Comparison of ENCODE assay signal across 12 cellular contexts in the genomic region with DNA sequence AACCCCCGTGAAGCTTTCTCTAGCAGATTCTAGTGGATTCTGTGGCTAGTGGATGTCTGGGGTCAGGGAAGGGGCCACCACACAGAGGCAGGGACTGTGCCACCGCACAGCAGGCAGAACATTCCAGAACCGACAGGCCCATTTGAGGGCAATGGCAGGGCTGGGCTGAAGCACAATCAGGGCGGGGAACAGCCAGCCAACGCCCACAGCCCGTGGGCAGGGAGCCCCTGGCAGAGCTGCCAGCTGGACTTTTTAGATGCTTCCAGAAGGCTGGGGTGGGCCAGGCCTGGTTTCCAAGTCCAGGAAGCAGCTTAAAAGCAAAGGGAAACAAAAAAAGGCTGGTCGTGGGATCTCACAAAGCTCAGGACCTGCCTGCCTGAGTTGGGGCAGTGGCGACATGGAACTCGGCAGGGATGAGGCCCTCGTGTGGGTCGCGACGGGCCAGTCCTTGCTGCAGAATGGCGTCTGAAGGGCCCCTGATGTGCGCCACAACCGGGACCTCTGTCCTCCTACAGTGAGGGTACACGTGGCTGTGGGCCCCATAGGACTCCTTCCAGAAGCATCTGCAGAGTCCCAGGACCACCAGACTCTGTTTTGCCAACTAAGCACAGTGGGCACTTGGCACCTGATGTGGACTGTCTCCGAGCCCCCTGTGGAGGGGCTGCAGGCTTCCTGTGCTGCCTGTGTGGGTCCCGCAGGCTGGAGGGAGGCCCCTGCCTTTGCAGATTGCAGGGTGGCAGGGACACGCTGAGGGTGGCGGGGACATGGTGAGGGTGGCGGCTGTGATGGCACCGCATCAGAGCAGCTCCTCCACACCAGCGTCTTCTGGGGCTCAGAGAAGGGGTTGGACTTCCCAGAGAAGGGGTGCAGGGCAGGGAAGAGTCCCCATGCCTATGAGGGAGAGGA. TPM values are rescaled to one million over a fixed set of nuclear protein-coding genes. Genes with fewer than 3 reads are reported as not detected.
DNase-seq lines count a peak whose midpoint lies in the region; ATAC-seq and TF ChIP-seq lines count a peak whose summit lies in the region.
"Had no signal": no experiment of that assay in that cellular context is flagged by ENCODE, and none has a peak within 500 bp of the region (broad histone marks: within the 10 kb centered on the region; RNA-seq: fewer than 3 reads in every experiment).

No MANE protein-coding gene starts in this region.

- no peaks in the 10 kb centered on the region for H3K9me3 ChIP-seq in adipocyte (ENCODE audit: control insufficient read depth, low read length)

- peak overlapping the region; percentile 93 for H3K27ac ChIP-seq in temporal lobe (ENCODE audit: low read depth, low read length)

- H3K4me1 Mint-ChIP-seq in nephron progenitor cell, result peaks cover 37% of the 10 kb centered on the region

- H3K36me3 ChIP-seq in adipocyte (ENCODE audit: control insufficient read depth, insufficient read depth, low read length, severe bottlenecking), result peaks cover 13% of the 10 kb centered on the region

- H3K27me3 ChIP-seq in adipocyte (replicated peaks; ENCODE audit: control insufficient read depth, insufficient read depth, low read length), result no peaks in the 10 kb centered on the region

- no peak for ATAC-seq in HG02852 (IDR thresholded peaks at IDR 0.05; ENCODE audit: unreplicated experiment)
- ATAC-seq in GM18873 (IDR thresholded peaks at IDR 0.05; ENCODE audit: low FRiP score, unreplicated experiment), result no peak
- ATAC-seq in GM18867 (IDR thresholded peaks at IDR 0.05; ENCODE audit: unreplicated experiment), result no peak
- ATAC-seq: activated naive CD4-positive, alpha-beta T cell treated with anti-CD3 and anti-CD28 coated beads, Interleukin-2, amount 50 U/mL, for 72 hours had no signal

- H3K4me3 ChIP-seq in adipocyte (ENCODE audit: low read length), result no peak overlapping the region

- peak overlapping the region; percentile 25 for H3K9ac ChIP-seq in adipocyte (ENCODE audit: low read length)

- H3K9me3 Mint-ChIP-seq in nephron progenitor cell, result no peaks in the 10 kb centered on the region
- H3K9me3 Mint-ChIP-seq: activated naive CD4-positive, alpha-beta T cell treated with anti-CD3 and anti-CD28 coated beads, Interleukin-2, amount 50 U/mL, for 72 hours had no signal

- peaks cover 26% of the 10 kb centered on the region for H3K4me1 ChIP-seq in adipocyte (ENCODE audit: control insufficient read depth, insufficient read depth, low read length)

- H3K4me3 Mint-ChIP-seq in nephron progenitor cell, result no peak overlapping the region

- no peak for TF ChIP-seq CTCF in nephron progenitor cell (IDR thresholded peaks at IDR 0.05)

- no peaks in the 10 kb centered on the region for H3K27me3 Mint-ChIP-seq in nephron progenitor cell (ENCODE audit: low read depth, poor library complexity)

- DNase-seq in adipocyte (ENCODE audit: low read depth), result peak; percentile 27
- DNase-seq in fibroblast of gingiva (ENCODE audit: low read depth), result peak; percentile 27
- no peak for DNase-seq in nephron progenitor cell
- no peak for DNase-seq in T-helper 9 cell
- DNase-seq: activated CD4-positive, alpha-beta T cell treated with anti-CD3 and anti-CD28 coated beads, Interleukin-2, amount 50 U/mL, for 4 hours; NCI-H1436 treated with DMSO at 0.1 percent for 48 hours; SW 1271 had no signal

- H3K36me3 Mint-ChIP-seq in nephron progenitor cell (ENCODE audit: low read depth), result peaks cover 7% of the 10 kb centered on the region
- H3K36me3 Mint-ChIP-seq: activated naive CD4-positive, alpha-beta T cell treated with anti-CD3 and anti-CD28 coated beads, Interleukin-2, amount 50 U/mL, for 72 hours had no signal

- H3K27ac Mint-ChIP-seq in nephron progenitor cell, result peak overlapping the region; percentile 32
- H3K27ac Mint-ChIP-seq: activated naive CD4-positive, alpha-beta T cell treated with anti-CD3 and anti-CD28 coated beads, Interleukin-2, amount 50 U/mL, for 72 hours had no signal

RNA-seq across cellular contexts. Expression of gene ZFYVE21, which starts 7.8 kb away (rescaled TPM):
- 29.0 TPM for total RNA-seq in temporal lobe

RNA-seq across cellular contexts. Expression of gene XRCC3, which starts 8.2 kb away (rescaled TPM):
- 5.7 TPM for total RNA-seq in temporal lobe

Comparison
In these comparisons a context has a peak if more than half of its experiments do, and no peak if none do; other contexts are left out.
1. DNase-seq: peak in adipocyte (single experiment) and fibroblast of gingiva (single experiment); none in nephron progenitor cell (single experiment) and T-helper 9 cell (single experiment).